Comparison of ENCODE assay signal across 8 cellular contexts in genomic region chr16:28935924-28936783, GRCh38. TPM values are rescaled to one million over a fixed set of nuclear protein-coding genes. Genes with fewer than 3 reads are reported as not detected.
A peak's percentile ranks its signal among the peaks of the same experiment; 100 is the strongest.
DNase-seq lines count a peak whose midpoint lies in the region; ATAC-seq and TF ChIP-seq lines count a peak whose summit lies in the region.

No MANE protein-coding gene starts in this region.

- peaks cover 0 to 4% (median 0%) of the 10 kb centered on the region in 5 donors for H3K27me3 Mint-ChIP-seq in naive thymus-derived CD4-positive, alpha-beta T cell
- no peaks in the 10 kb centered on the region for H3K27me3 Mint-ChIP-seq in stimulated activated memory B cell treated with anti-CD40 and anti-IgM and Interleukin-4, amounts not matched to agents 10 μg/mL and 1 μg/mL and 100 μg/mL, for 72 hours

- ATAC-seq in HG02759 (IDR thresholded peaks at IDR 0.05; ENCODE audit: unreplicated experiment), result peak; percentile 82
- peak; percentile 100 for ATAC-seq in naive thymus-derived CD4-positive, alpha-beta T cell
- ATAC-seq in stimulated activated memory B cell treated with anti-CD40 and anti-IgM and Interleukin-4, amounts not matched to agents 10 μg/mL and 1 μg/mL and 100 μg/mL, for 72 hours, result peak; percentile 88

- intact Hi-C loops in esophagus squamous epithelium (cut with DNase I), result no loop called here
- intact Hi-C loops in naive thymus-derived CD4-positive, alpha-beta T cell (cut with micrococcal nuclease), result loop anchor here (1.0 kb wide), 2 partner anchors 11 to 35 kb away; partner anchors contain the start of gene RABEP2 (in 2 of the 2)

- DNase-seq in GM10248 (ENCODE audit: extremely low spot score) (peak; percentile 93), NT2/D1 (ENCODE audit: low read depth, low spot score) (peak; percentile 66), activated T-cell treated with anti-CD3 and anti-CD28 coated beads for 24 hours (ENCODE audit: low read depth) (peak; percentile 84), esophagus squamous epithelium (lab: John Stamatoyannopoulos, UW) (peak; percentile 25), NK-92 (lab: John Stamatoyannopoulos, UW; ENCODE audit: unreplicated experiment) (no peak)
- DNase-seq in naive thymus-derived CD4-positive, alpha-beta T cell, result peak; percentile 75 to 92 (median 86)

- peak overlapping the region; percentile 17 to 87 (median 74) for H3K27ac Mint-ChIP-seq in naive thymus-derived CD4-positive, alpha-beta T cell
- H3K27ac Mint-ChIP-seq in stimulated activated memory B cell treated with anti-CD40 and anti-IgM and Interleukin-4, amounts not matched to agents 10 μg/mL and 1 μg/mL and 100 μg/mL, for 72 hours, result peak overlapping the region; percentile 94

- no peak for TF ChIP-seq POLR2A in esophagus squamous epithelium (IDR thresholded peaks at IDR 0.05)

- peaks cover 0 to 7% (median 0%) of the 10 kb centered on the region in 11 donors for H3K9me3 Mint-ChIP-seq in naive thymus-derived CD4-positive, alpha-beta T cell
- H3K9me3 Mint-ChIP-seq in stimulated activated memory B cell treated with anti-CD40 and anti-IgM and Interleukin-4, amounts not matched to agents 10 μg/mL and 1 μg/mL and 100 μg/mL, for 72 hours, result no peaks in the 10 kb centered on the region

- POLR2A ChIA-PET in GM10248 (lab: Yijun Ruan, JAX), result interaction anchor here (0.5 to 1.0 kb wide), 4 partner anchors 11 to 796 kb away, joined by 3 to 5 read pairs (median 3); partner anchors contain the start of gene RABEP2
- POLR2A ChIA-PET in naive thymus-derived CD4-positive, alpha-beta T cell (lab: Charles Lee), result interaction anchor here (0.6 to 2.7 kb wide), 8 partner anchors 10 to 1850 kb away, joined by 3 to 14 read pairs (median 3); partner anchors contain the start of genes ATXN2L, NFATC2IP, RABEP2 and SH2B1

- peaks cover 13 to 23% (median 19%) of the 10 kb centered on the region in 7 donors for H3K4me1 Mint-ChIP-seq in naive thymus-derived CD4-positive, alpha-beta T cell
- H3K4me1 Mint-ChIP-seq in stimulated activated memory B cell treated with anti-CD40 and anti-IgM and Interleukin-4, amounts not matched to agents 10 μg/mL and 1 μg/mL and 100 μg/mL, for 72 hours, result peaks cover 63% of the 10 kb centered on the region

- H3K27ac ChIP-seq in esophagus squamous epithelium, result no peak overlapping the region
- peak overlapping the region; percentile 51 for H3K27ac ChIP-seq in naive thymus-derived CD4-positive, alpha-beta T cell (ENCODE audit: low read depth, low read length)

- no peaks in the 10 kb centered on the region for H3K27me3 ChIP-seq in NT2/D1 (ENCODE audit: insufficient read depth, insufficient read length)
- no peaks in the 10 kb centered on the region for H3K27me3 ChIP-seq in esophagus squamous epithelium
- H3K27me3 ChIP-seq in naive thymus-derived CD4-positive, alpha-beta T cell (ENCODE audit: control insufficient read depth in 2 of 2, insufficient read depth in 2 of 2, low read length in 2 of 2), result no peaks in the 10 kb centered on the region

- H3K4me3 ChIP-seq in NT2/D1 (ENCODE audit: insufficient read length, low read depth) (no peak overlapping the region), esophagus squamous epithelium (peak overlapping the region in 2 of 4 donors; percentile 8 to 45)
- peak overlapping the region; percentile 14 for H3K4me3 ChIP-seq in naive thymus-derived CD4-positive, alpha-beta T cell (ENCODE audit: low read length)

- peaks cover 0 to 2% (median 0%) of the 10 kb centered on the region in 5 donors for H3K36me3 Mint-ChIP-seq in naive thymus-derived CD4-positive, alpha-beta T cell
- H3K36me3 Mint-ChIP-seq in stimulated activated memory B cell treated with anti-CD40 and anti-IgM and Interleukin-4, amounts not matched to agents 10 μg/mL and 1 μg/mL and 100 μg/mL, for 72 hours, result peaks cover 74% of the 10 kb centered on the region

- WGBS in esophagus squamous epithelium, 2 donors, result 43 to 48% methylated on average over 25 of the region's 36 CpGs

- H3K9me3 ChIP-seq in NT2/D1 (ENCODE audit: insufficient read depth, low read length), result no peaks in the 10 kb centered on the region
- H3K9me3 ChIP-seq in esophagus squamous epithelium, result no peaks in the 10 kb centered on the region
- no peaks in the 10 kb centered on the region for H3K9me3 ChIP-seq in naive thymus-derived CD4-positive, alpha-beta T cell (ENCODE audit: control insufficient read depth in 2 of 3, low read length in 3 of 3)

- H3K36me3 ChIP-seq in NT2/D1 (ENCODE audit: insufficient read depth, insufficient read length, low read length), result no peaks in the 10 kb centered on the region
- H3K36me3 ChIP-seq in esophagus squamous epithelium, result no peaks in the 10 kb centered on the region
- no peaks in the 10 kb centered on the region for H3K36me3 ChIP-seq in naive thymus-derived CD4-positive, alpha-beta T cell (ENCODE audit: control insufficient read depth in 2 of 3, insufficient read depth in 3 of 3, low read length in 3 of 3)

- CTCF ChIA-PET in GM10248 (lab: Yijun Ruan, JAX), result interaction anchor here (0.9 to 12.7 kb wide), 4 partner anchors 7 to 37 kb away, joined by 3 to 139 read pairs (median 4); no protein-coding TSS in a partner anchor
- CTCF ChIA-PET in naive thymus-derived CD4-positive, alpha-beta T cell (lab: Charles Lee), result interaction anchor here (1.2 to 1.7 kb wide), 2 partner anchors 9 to 61 kb away, joined by 3 to 9 read pairs; no protein-coding TSS in a partner anchor

- TF ChIP-seq CTCF in GM10248 (IDR thresholded peaks at IDR 0.05; ENCODE audit: control extremely low read depth, extremely low read depth, low read depth, missing control alignments), result no peak
- TF ChIP-seq CTCF in esophagus squamous epithelium (IDR thresholded peaks at IDR 0.05), result no peak

- H3K9ac ChIP-seq in NT2/D1 (ENCODE audit: insufficient read length, low read depth), result peak overlapping the region; percentile 42

- H3K4me1 ChIP-seq in NT2/D1 (ENCODE audit: insufficient read depth, insufficient read length) (peaks cover 6% of the 10 kb centered on the region), esophagus squamous epithelium (peaks cover 0 to 12% (median 3%) of the 10 kb centered on the region in 3 donors)
- peaks cover 0 to 9% of the 10 kb centered on the region in 2 donors for H3K4me1 ChIP-seq in naive thymus-derived CD4-positive, alpha-beta T cell (ENCODE audit: control insufficient read depth in 2 of 2, insufficient read depth in 2 of 2, low read length in 2 of 2)

- H3K4me3 Mint-ChIP-seq in naive thymus-derived CD4-positive, alpha-beta T cell, result peak overlapping the region; percentile 54 to 82 (median 78)
- peak overlapping the region; percentile 43 for H3K4me3 Mint-ChIP-seq in stimulated activated memory B cell treated with anti-CD40 and anti-IgM and Interleukin-4, amounts not matched to agents 10 μg/mL and 1 μg/mL and 100 μg/mL, for 72 hours

RNA-seq across cellular contexts. Expression of gene CD19, which starts 4.4 kb away (rescaled TPM):
- total RNA-seq in esophagus squamous epithelium, result under 1 TPM in 2 of 4 donors, not detected in 2; 0.19 to 0.42 TPM
- 1 to 10 TPM in 1 of 5 experiments, under 1 TPM in 4; 0.22 to 3.0 (median 0.32) TPM for total RNA-seq in naive thymus-derived CD4-positive, alpha-beta T cell
- polyA plus RNA-seq in naive thymus-derived CD4-positive, alpha-beta T cell, result under 1 TPM; 0.40 to 0.58 TPM

RNA-seq across cellular contexts. Expression of gene RABEP2, which starts 11.1 kb away (rescaled TPM):
- total RNA-seq in esophagus squamous epithelium, result 10 to 100 TPM; 28.7 to 47.2 (median 37.2) TPM
- 10 to 100 TPM; 19.9 to 30.3 (median 27.3) TPM for total RNA-seq in naive thymus-derived CD4-positive, alpha-beta T cell
- 1 to 10 TPM; 4.4 to 7.5 TPM for polyA plus RNA-seq in naive thymus-derived CD4-positive, alpha-beta T cell

RNA-seq across cellular contexts. Expression of gene NFATC2IP, which starts 14.6 kb away (rescaled TPM):
- total RNA-seq in esophagus squamous epithelium, result 10 to 100 TPM; 17.4 to 36.6 (median 24.2) TPM
- total RNA-seq in naive thymus-derived CD4-positive, alpha-beta T cell, result 100 to 1,000 TPM in 3 of 5 experiments, 10 to 100 TPM in 2; 70.9 to 117 (median 111) TPM
- polyA plus RNA-seq in naive thymus-derived CD4-positive, alpha-beta T cell, result 10 to 100 TPM; 26.0 to 37.8 TPM

RNA-seq across cellular contexts. Expression of gene SPNS1, which starts 38.4 kb away (rescaled TPM):
- 10 to 100 TPM; 15.3 to 26.3 (median 18.5) TPM for total RNA-seq in esophagus squamous epithelium
- total RNA-seq in naive thymus-derived CD4-positive, alpha-beta T cell, result 10 to 100 TPM; 31.1 to 47.0 (median 42.1) TPM
- polyA plus RNA-seq in naive thymus-derived CD4-positive, alpha-beta T cell, result 10 to 100 TPM; 22.6 to 40.4 TPM

RNA-seq across cellular contexts. Expression of gene LAT, which starts 48.7 kb away (rescaled TPM):
- 1 to 10 TPM in 3 of 4 donors, under 1 TPM in 1; 0.76 to 7.4 (median 2.5) TPM for total RNA-seq in esophagus squamous epithelium
- total RNA-seq in naive thymus-derived CD4-positive, alpha-beta T cell, result 100 to 1,000 TPM; 179 to 476 (median 342) TPM
- 100 to 1,000 TPM; 317 to 445 TPM for polyA plus RNA-seq in naive thymus-derived CD4-positive, alpha-beta T cell
